In genomic region chrY:22994791-22995190, GRCh38 we compare ENCODE assay signal across 9 cellular contexts. TPM values are rescaled to one million over a fixed set of nuclear protein-coding genes. Genes with fewer than 3 reads are reported as not detected.
"Had no signal": no experiment of that assay in that cellular context is flagged by ENCODE, and none has a peak within 500 bp of the region (broad histone marks: within the 10 kb centered on the region; RNA-seq: fewer than 3 reads in every experiment).

No MANE protein-coding gene starts in this region.

RNA-seq across cellular contexts. Expression of gene BPY2, which starts 10.7 kb away (rescaled TPM):
- total RNA-seq: LHCN-M2, MCF 10A, NCI-H460, OCI-LY7, PC-9, Right ventricle myocardium superior, RPMI7951, SJSA1 had no signal
- polyA plus RNA-seq: SK-N-SH had no signal
